ENCODE assay signal across 1 cellular context in genomic region chr22:17678817-17679385, GRCh38.
TF ChIP-seq lines count a peak whose summit lies in the region.

No MANE protein-coding gene starts in this region.

TF ChIP-seq in HEK293T, 16 proteins besides CTCF, POLR2A, EP300 and RAD21 (continued from another document):
- TF ChIP-seq CTBP1 (IDR thresholded peaks at IDR 0.05; ENCODE audit: borderline replicate concordance) (no peak), SUZ12 (IDR thresholded peaks at IDR 0.05) (no peak), NFRKB (IDR thresholded peaks at IDR 0.05) (no peak)
TF ChIP-seq in HEK293T: peak in this region for 0.
